8 cellular contexts compared by ENCODE assay signal in the genomic region with DNA sequence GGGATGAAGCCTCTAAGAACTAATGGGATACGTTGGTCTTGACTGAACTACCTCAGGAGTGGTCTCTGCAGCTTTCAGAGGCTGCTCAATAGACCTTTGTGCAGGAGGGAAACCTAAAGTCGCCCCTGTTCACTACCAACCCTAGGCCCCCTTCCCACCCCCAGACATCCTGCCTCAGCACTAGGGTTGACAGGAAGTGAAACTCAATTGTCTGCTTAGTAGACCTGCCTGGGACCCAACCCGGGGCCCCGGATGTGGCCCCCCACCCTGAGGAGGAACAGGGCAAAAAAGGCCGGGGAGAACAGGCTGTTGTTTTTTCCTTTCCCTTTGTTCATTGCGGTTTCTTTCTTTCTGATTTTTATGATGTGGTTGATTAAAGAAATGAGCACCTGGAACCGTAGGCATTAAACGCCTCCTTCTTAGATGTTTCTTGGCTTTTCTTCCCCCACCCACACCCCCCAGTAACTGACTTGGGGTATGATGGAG.
A peak's percentile ranks its signal among the peaks of the same experiment; 100 is the strongest.
DNase-seq lines count a peak whose midpoint lies in the region; ATAC-seq lines count a peak whose summit lies in the region.

No MANE protein-coding gene starts in this region.

- DNase-seq in UCSD-AML1 (lab: John Stamatoyannopoulos, UW; ENCODE audit: unreplicated experiment) (peak; percentile 55), caudate nucleus (lab: John Stamatoyannopoulos, UW) (peak in 13 of 61 donors; percentile 3 to 55 (median 12)), SKM-1 treated with dmso at 0.1 percent for 144 hours (lab: John Stamatoyannopoulos, UW; ENCODE audit: unreplicated experiment) (no peak), SHP77 (lab: John Stamatoyannopoulos, UW) (no peak), NCI-H446 treated with DMSO at 0.1 percent for 48 hours (lab: John Stamatoyannopoulos, UW) (no peak)
- peak; percentile 78 for DNase-seq in stimulated activated CD4-positive, alpha-beta T cell treated with anti-CD3 and anti-CD28 coated beads, Interleukin-12 subunit alpha, Interleukin-12 subunit beta, amount 100 ng/mL, for 4 hours

- H3K27ac ChIP-seq in caudate nucleus (ENCODE audit: low read depth, low read length): peak overlapping the region; percentile 76

- peak; percentile 32 for ATAC-seq in GM18861 (IDR thresholded peaks at IDR 0.05; ENCODE audit: unreplicated experiment)
- peak; percentile 29 for ATAC-seq in HG03025 (IDR thresholded peaks at IDR 0.05; ENCODE audit: low FRiP score, unreplicated experiment)

Comparison
In these comparisons a context has a peak if more than half of its experiments do, and no peak if none do; other contexts are left out.
1. DNase-seq: peak in UCSD-AML1 (single experiment) and stimulated activated CD4-positive, alpha-beta T cell treated with anti-CD3 and anti-CD28 coated beads, Interleukin-12 subunit alpha, Interleukin-12 subunit beta, amount 100 ng/mL, for 4 hours (single experiment); none in SKM-1 treated with dmso at 0.1 percent for 144 hours (single experiment), SHP77 (0 of 2) and NCI-H446 treated with DMSO at 0.1 percent for 48 hours (single experiment).